ENCODE assay signal across 17 cellular contexts in genomic region chr11:69941546-69942332, GRCh38.
DNase-seq lines count a peak whose midpoint lies in the region; ATAC-seq and TF ChIP-seq lines count a peak whose summit lies in the region.
"Had no signal": no experiment of that assay in that cellular context is flagged by ENCODE, and none has a peak within 500 bp of the region (broad histone marks: within the 10 kb centered on the region; RNA-seq: fewer than 3 reads in every experiment).

No MANE protein-coding gene starts in this region.

- intact Hi-C loops in Right ventricle myocardium inferior (cut with DNase I) = no loop called here
- intact Hi-C loops in left lung (cut with DNase I) = no loop called here
- intact Hi-C loops in lower leg skin (cut with DNase I; ENCODE audit: low total_unique reads) = no loop called here

- no peaks in the 10 kb centered on the region for H4K20me1 ChIP-seq in GM23248 (ENCODE audit: insufficient read depth)

- no peaks in the 10 kb centered on the region for H3K79me2 ChIP-seq in GM23248 (ENCODE audit: insufficient read depth)

- H3K27ac ChIP-seq in right atrium auricular region (peak overlapping the region; percentile 26 to 43), left lung (no peak overlapping the region), skeletal muscle tissue (ENCODE audit: low read depth, low read length) (peak overlapping the region; percentile 44), GM23248 (no peak overlapping the region)
- H3K27ac ChIP-seq: C4-2B, Peyer's patch had no signal

- H3K9ac ChIP-seq in skeletal muscle tissue (ENCODE audit: low read depth in 1 of 3, low read length in 3 of 3) = no peak overlapping the region
- H3K9ac ChIP-seq in GM23248 = no peak overlapping the region

- no peak overlapping the region for H3K4me3 ChIP-seq in right atrium auricular region
- H3K4me3 ChIP-seq in left lung = no peak overlapping the region
- no peak overlapping the region for H3K4me3 ChIP-seq in skeletal muscle tissue (ENCODE audit: low read length in 3 of 3)
- no peak overlapping the region for H3K4me3 ChIP-seq in GM23248
- no peak overlapping the region for H3K4me3 ChIP-seq in lower leg skin (ENCODE audit: low read depth, poor library complexity, severe bottlenecking)
- H3K4me3 ChIP-seq: Peyer's patch had no signal

- TF ChIP-seq CTCF in right atrium auricular region (IDR thresholded peaks at IDR 0.05) (no peak), left lung (IDR thresholded peaks at IDR 0.05) (no peak), lower leg skin (IDR thresholded peaks at IDR 0.05) (no peak)

- WGBS in GM23248 (ENCODE audit: low coverage in 1 of 2, low lambda C conversion rate in 2 of 2, missing lambda C conversion rate in 2 of 2), 2 experiments = 38 to 42% methylated on average over 13 to 15 of the region's 15 CpGs
- WGBS in lower leg skin, 2 donors = 77 to 80% methylated on average over 13 to 15 of the region's 15 CpGs

- no peaks in the 10 kb centered on the region for H3K27me3 ChIP-seq in right atrium auricular region
- peaks cover 0 to 27% of the 10 kb centered on the region in 2 donors for H3K27me3 ChIP-seq in left lung
- peaks cover 6 to 36% (median 27%) of the 10 kb centered on the region in 3 donors for H3K27me3 ChIP-seq in skeletal muscle tissue (ENCODE audit: control insufficient read depth in 3 of 3, insufficient read depth in 3 of 3, low read length in 3 of 3)
- peaks cover 30% of the 10 kb centered on the region for H3K27me3 ChIP-seq in GM23248 (replicated peaks; ENCODE audit: insufficient read depth)
- H3K27me3 ChIP-seq: Peyer's patch had no signal

- H2AFZ ChIP-seq in GM23248 = no peak overlapping the region

- H3K9me3 ChIP-seq in right atrium auricular region = no peaks in the 10 kb centered on the region
- no peaks in the 10 kb centered on the region for H3K9me3 ChIP-seq in left lung
- no peaks in the 10 kb centered on the region for H3K9me3 ChIP-seq in skeletal muscle tissue (ENCODE audit: control insufficient read depth in 3 of 3, low read length in 3 of 3)
- H3K9me3 ChIP-seq in GM23248 (ENCODE audit: low read depth) = no peaks in the 10 kb centered on the region
- H3K9me3 ChIP-seq: Peyer's patch had no signal

- H3K4me2 ChIP-seq in GM23248 (ENCODE audit: unreplicated experiment) = no peak overlapping the region

- H3K36me3 ChIP-seq in right atrium auricular region (no peaks in the 10 kb centered on the region), left lung (no peaks in the 10 kb centered on the region), skeletal muscle tissue (ENCODE audit: control insufficient read depth in 3 of 3, insufficient read depth in 3 of 3, low read length in 3 of 3) (no peaks in the 10 kb centered on the region), GM23248 (ENCODE audit: low read depth) (no peaks in the 10 kb centered on the region)
- H3K36me3 ChIP-seq: Peyer's patch had no signal

- DNase-seq in right atrium auricular region (ENCODE audit: low spot score) = no peak
- DNase-seq in Right ventricle myocardium inferior (ENCODE audit: missing footprints) = no peak
- DNase-seq in left lung = peak; percentile 19 to 54
- DNase-seq in NCI-H2107 (lab: John Stamatoyannopoulos, UW) = no peak
- DNase-seq in GM23248 = no peak
- no peak for DNase-seq in lower leg skin (ENCODE audit: low spot score in 2 of 2)
- DNase-seq: DMS 273 treated with DMSO at 0.1 percent for 48 hours, GF-D8, KBM-7, NCI-H1092, NCI-H1694, NCI-H226, NCI-H524 treated with DMSO at 0.1 percent for 48 hours, SHP77 treated with DMSO at 0.1 percent for 48 hours had no signal

- no peak for TF ChIP-seq POLR2A in lower leg skin (IDR thresholded peaks at IDR 0.05)

- H3K4me1 ChIP-seq in right atrium auricular region (peaks cover 0 to 17% of the 10 kb centered on the region in 2 donors), left lung (peaks cover 4 to 6% of the 10 kb centered on the region in 2 donors), skeletal muscle tissue (ENCODE audit: control insufficient read depth in 3 of 3, insufficient read depth in 3 of 3, low read length in 3 of 3) (peaks cover 3 to 10% (median 4%) of the 10 kb centered on the region in 3 donors), GM23248 (ENCODE audit: insufficient read depth) (no peaks in the 10 kb centered on the region)
- H3K4me1 ChIP-seq: Peyer's patch had no signal

- no peaks in the 10 kb centered on the region for H3K9me2 ChIP-seq in GM23248 (ENCODE audit: insufficient read depth)

- H3F3A ChIP-seq in GM23248 (ENCODE audit: insufficient read depth) = no peaks in the 10 kb centered on the region

- in situ Hi-C loops in GM23248 (cut with MboI) = no loop called here

- no peak for ATAC-seq in Right ventricle myocardium inferior
- no peak for ATAC-seq in left lung

Comparison
In these comparisons a context has a peak if more than half of its experiments do, and no peak if none do; other contexts are left out.
1. DNase-seq: peak in left lung (2 of 2); none in right atrium auricular region (single experiment), Right ventricle myocardium inferior (single experiment), NCI-H2107 (single experiment), GM23248 (single experiment) and lower leg skin (0 of 2).
2. H3K27ac ChIP-seq: peak in right atrium auricular region (2 of 2) and skeletal muscle tissue (single experiment); none in left lung (0 of 2) and GM23248 (single experiment).